8 cellular contexts compared by ENCODE assay signal in genomic region chrX:106612403-106612789, GRCh38. TPM values are rescaled to one million over a fixed set of nuclear protein-coding genes. Genes with fewer than 3 reads are reported as not detected.
A peak's percentile ranks its signal among the peaks of the same experiment; 100 is the strongest.
DNase-seq lines count a peak whose midpoint lies in the region; ATAC-seq and TF ChIP-seq lines count a peak whose summit lies in the region.

No MANE protein-coding gene starts in this region.

- no peak overlapping the region for H2BK15ac ChIP-seq in neuronal stem cell (ENCODE audit: low read length)

- H3K4me1 ChIP-seq in PC-3 (ENCODE audit: insufficient read depth, low read length) (no peaks in the 10 kb centered on the region), fibroblast of lung (ENCODE audit: control insufficient read depth, extremely low read depth, insufficient read depth, low read length) (no peaks in the 10 kb centered on the region), neuronal stem cell (ENCODE audit: control insufficient read depth in 2 of 2, insufficient read depth in 1 of 2, low read depth in 1 of 2, low read length in 2 of 2) (no peaks in the 10 kb centered on the region)

- CTCF ChIA-PET in PC-3 (lab: Charles Lee) = no interaction called here

- no peak overlapping the region for H2BK12ac ChIP-seq in neuronal stem cell (ENCODE audit: low read length)

- H2AFZ ChIP-seq in PC-3 (ENCODE audit: low read length) = peak overlapping the region; percentile 75
- peak overlapping the region; percentile 67 for H2AFZ ChIP-seq in fibroblast of lung (ENCODE audit: low read length)
- peak overlapping the region; percentile 86 for H2AFZ ChIP-seq in neuronal stem cell (ENCODE audit: low read length)

- H2BK5ac ChIP-seq in neuronal stem cell (ENCODE audit: low read length) = no peak overlapping the region

- H3K27me3 ChIP-seq in PC-3 (ENCODE audit: low read length) = peaks cover 61% of the 10 kb centered on the region
- no peaks in the 10 kb centered on the region for H3K27me3 ChIP-seq in fibroblast of lung (ENCODE audit: control insufficient read depth, insufficient read depth, low read length)
- no peaks in the 10 kb centered on the region for H3K27me3 ChIP-seq in neuronal stem cell (ENCODE audit: control insufficient read depth in 3 of 3, insufficient read depth in 3 of 3, low read depth in 1 of 3, low read length in 3 of 3)

- no peak overlapping the region for H2AK5ac ChIP-seq in neuronal stem cell (ENCODE audit: low read depth, low read length)

- no CpG with 5 or more reads among the region's 10 CpGs for WGBS in neuronal stem cell (ENCODE audit: extremely low coverage in 2 of 2, insufficient read length in 2 of 2, insufficient replicate concordance in 1 of 2), 2 donors

- no peaks in the 10 kb centered on the region for H3F3A ChIP-seq in PC-3 (ENCODE audit: low read length, unreplicated experiment)

- H4K20me1 ChIP-seq in PC-3 (ENCODE audit: low read length) (no peaks in the 10 kb centered on the region), fibroblast of lung (ENCODE audit: control insufficient read depth, extremely low read depth, insufficient read depth, low read length) (no peaks in the 10 kb centered on the region)

- H3K4me2 ChIP-seq in PC-3 (ENCODE audit: low read length) (peak overlapping the region; percentile 85), fibroblast of lung (ENCODE audit: extremely low read depth, insufficient read depth, low read length) (peak overlapping the region; percentile 75), neuronal stem cell (ENCODE audit: insufficient read depth, low read length, poor library complexity, severe bottlenecking) (peak overlapping the region; percentile 45)

- POLR2A ChIA-PET in PC-3 (lab: Charles Lee; ENCODE audit: unreplicated experiment) = no interaction called here

- H3K4me3 ChIP-seq in PC-3 (ENCODE audit: low read length) (peak overlapping the region; percentile 65; the same call in 1 of the 2 replicates), fibroblast of lung (replicated peaks in 1 of 4; ENCODE audit: control extremely low read depth in 1 of 4, insufficient read depth in 1 of 4, low read depth in 3 of 4, low read length in 4 of 4) (peak overlapping the region; percentile 47 to 74 (median 63)), neuronal stem cell (ENCODE audit: low read length in 2 of 2) (peak overlapping the region; percentile 56 to 88)

- no peak overlapping the region for H2BK120ac ChIP-seq in neuronal stem cell (ENCODE audit: low read depth, low read length)

- H3K9ac ChIP-seq in PC-3 (ENCODE audit: low read length) (no peak overlapping the region), fibroblast of lung (ENCODE audit: insufficient read depth, low read length) (no peak overlapping the region), neuronal stem cell (ENCODE audit: low read depth, low read length, poor library complexity) (no peak overlapping the region)

- BruUV-seq in PC-3 (replicated peaks; lab: Mats Ljungman, UMichigan) = no TSS peak

- H3K79me2 ChIP-seq in PC-3 (ENCODE audit: low read length) = no peaks in the 10 kb centered on the region
- no peaks in the 10 kb centered on the region for H3K79me2 ChIP-seq in fibroblast of lung (ENCODE audit: control insufficient read depth, insufficient read depth, low read length)

- H3K23ac ChIP-seq in neuronal stem cell (ENCODE audit: low read depth, low read length, poor library complexity) = no peak overlapping the region

- no peak overlapping the region for H4K91ac ChIP-seq in neuronal stem cell (ENCODE audit: low read depth, low read length, poor library complexity)

- H3K18ac ChIP-seq in neuronal stem cell (ENCODE audit: low read length) = no peak overlapping the region

- DNase-seq in NCI-H510A treated with DMSO at 0.1 percent for 48 hours (lab: John Stamatoyannopoulos, UW) (peak; percentile 36), NCI-H510A (lab: John Stamatoyannopoulos, UW) (no peak), PC-3 (peak; percentile 2), fibroblast of lung (ENCODE audit: low read depth in 2 of 2) (peak in 1 of 2 donors; percentile 12), neuronal stem cell (ENCODE audit: low spot score) (no peak), HuH-7 (ENCODE audit: low spot score) (no peak)
- no peak for DNase-seq in stimulated activated CD4-positive, alpha-beta T cell treated with anti-CD3 and anti-CD28 coated beads, Interleukin-4, amount 100 ng/mL, for 24 hours

- no peak overlapping the region for H3K27ac ChIP-seq in PC-3 (ENCODE audit: low read length)
- no peak overlapping the region for H3K27ac ChIP-seq in fibroblast of lung (ENCODE audit: insufficient read depth, low read length)
- H3K27ac ChIP-seq in neuronal stem cell (replicated peaks; ENCODE audit: low read length) = no peak overlapping the region

- no peaks in the 10 kb centered on the region for H3K9me2 ChIP-seq in PC-3 (replicated peaks; ENCODE audit: low read length)

- intact Hi-C loops in PC-3 (cut with micrococcal nuclease) = no loop called here

- TF ChIP-seq CTCF in PC-3 (conservative IDR thresholded peaks at IDR 0.05; ENCODE audit: low read depth, low read length) (no peak), fibroblast of lung (conservative IDR thresholded peaks at IDR 0.05 in 1 of 2, IDR thresholded peaks at IDR 0.05 in 1 of 2; ENCODE audit: low read depth in 1 of 2, low read length in 2 of 2) (no peak)

- H3K9me3 ChIP-seq in PC-3 (ENCODE audit: low read length) = no peaks in the 10 kb centered on the region
- no peaks in the 10 kb centered on the region for H3K9me3 ChIP-seq in fibroblast of lung (ENCODE audit: control insufficient read depth, insufficient read depth, low read depth, low read length)
- H3K9me3 ChIP-seq in neuronal stem cell (replicated peaks in 1 of 2; ENCODE audit: control insufficient read depth in 2 of 2, insufficient read depth in 1 of 2, low read depth in 1 of 2, low read length in 2 of 2) = no peaks in the 10 kb centered on the region

- H3K36me3 ChIP-seq in PC-3 (ENCODE audit: low read depth, low read length) (no peaks in the 10 kb centered on the region), fibroblast of lung (ENCODE audit: control insufficient read depth, insufficient read depth, low read length) (no peaks in the 10 kb centered on the region), neuronal stem cell (replicated peaks in 1 of 2; ENCODE audit: control insufficient read depth in 2 of 2, insufficient read depth in 2 of 2, low read length in 2 of 2) (no peaks in the 10 kb centered on the region)

- H4K8ac ChIP-seq in neuronal stem cell (ENCODE audit: low read depth, low read length) = no peak overlapping the region

- no peak overlapping the region for H3K4ac ChIP-seq in neuronal stem cell (ENCODE audit: low read length)

- H3K79me1 ChIP-seq in neuronal stem cell (ENCODE audit: low read depth, low read length) = no peaks in the 10 kb centered on the region

- no peak overlapping the region for H3K14ac ChIP-seq in neuronal stem cell (ENCODE audit: low read length)

- ATAC-seq in HG02623 (IDR thresholded peaks at IDR 0.05; ENCODE audit: unreplicated experiment) (peak; percentile 22), PC-3 (0 out of 2 replicates have a peak, but pooled peaks have one; percentile 42)

RNA-seq across cellular contexts. Expression of gene RADX, which starts 0.6 kb away (rescaled TPM):
- total RNA-seq in PC-3 (2014; rRNA removed) (0.18 TPM in 1 of 2 replicates, not detected in the other), fibroblast of lung (0.77 and 1.7 TPM in 2 replicates)
- 0.37 and 1.9 TPM in 2 replicates for polyA plus RNA-seq in fibroblast of lung
- 0.70 and 1.2 TPM in 2 replicates for polyA plus RNA-seq in fibroblast of lung (2012)
- 0.48 and 1.2 TPM in 2 replicates for polyA minus RNA-seq in fibroblast of lung (ENCODE audit: low replicate concordance)
- polyA plus RNA-seq in neuronal stem cell (2013, experiment 1 of 2) = 17.9 TPM
- polyA plus RNA-seq in neuronal stem cell (2013, experiment 2 of 2) = 17.7 TPM

Comparison
In these comparisons a context has a peak if more than half of its experiments do, and no peak if none do; other contexts are left out.
1. DNase-seq: peak in NCI-H510A treated with DMSO at 0.1 percent for 48 hours (single experiment) and PC-3 (single experiment); none in NCI-H510A (single experiment), neuronal stem cell (single experiment), stimulated activated CD4-positive, alpha-beta T cell treated with anti-CD3 and anti-CD28 coated beads, Interleukin-4, amount 100 ng/mL, for 24 hours (single experiment) and HuH-7 (single experiment).
2. Peak in every context shown above with its lines, with median percentiles within 50 percentile points of each other: H2AFZ ChIP-seq, H3K4me2 ChIP-seq and H3K4me3 ChIP-seq.